Comparison of ENCODE assay signal across 30 cellular contexts in genomic region chr13:76326343-76326742, GRCh38.
"Had no signal": no experiment of that assay in that cellular context is flagged by ENCODE, and none has a peak within 500 bp of the region (broad histone marks: within the 10 kb centered on the region; RNA-seq: fewer than 3 reads in every experiment).

No MANE protein-coding gene starts in this region.

- DNase-seq: naive thymus-derived CD8-positive, alpha-beta T cell; nephron progenitor cell; nucleus accumbens; posterior cingulate gyrus; psoas muscle; right cardiac atrium; right lobe of liver; sigmoid colon; small intestine; stimulated activated CD4-positive, alpha-beta T cell treated with anti-CD3 and anti-CD28 coated beads, Interleukin-15, amount 100 ng/mL, for 24 hours; stimulated activated CD4-positive, alpha-beta T cell treated with anti-CD3 and anti-CD28 coated beads, Interleukin-4, amount 100 ng/mL, for 1 hour; stimulated activated CD4-positive, alpha-beta T cell treated with anti-CD3 and anti-CD28 coated beads, Interleukin-4, amount 100 ng/mL, for 4 hours; stimulated activated CD8-positive, alpha-beta memory T cell treated with anti-CD3 and anti-CD28 coated beads, Interleukin-4, amount 100 ng/mL, for 48 hours; stimulated activated naive CD4-positive, alpha-beta T cell; stimulated activated naive CD8-positive, alpha-beta T cell treated with anti-CD3 and anti-CD28 coated beads, Interleukin-15, amount 100 ng/mL, for 72 hours; stimulated activated naive CD8-positive, alpha-beta T cell treated with anti-CD3 and anti-CD28 coated beads, Interleukin-15, Interleukin-2, amounts not matched to agents 100 U/mL and 50 U/mL, for 24 hours; substantia nigra; testis; tibial artery; transverse colon; upper lobe of right lung; uterus had no signal

- H3K27me3 ChIP-seq: neutrophil, right lobe of liver, sigmoid colon, suprapubic skin, testis, tibial artery, transverse colon, upper lobe of right lung, uterus had no signal

- H3K4me1 Mint-ChIP-seq: naive thymus-derived CD8-positive, alpha-beta T cell; nephron progenitor cell; neural crest cell; stimulated activated memory B cell treated with anti-CD40 and anti-IgM and Interleukin-4, amounts not matched to agents 10 μg/mL and 1 μg/mL and 100 μg/mL, for 72 hours; stimulated activated naive CD8-positive, alpha-beta T cell treated with anti-CD3 and anti-CD28 coated beads, Interleukin-15, amount 100 ng/mL, for 72 hours had no signal

- H3K36me3 Mint-ChIP-seq: naive thymus-derived CD8-positive, alpha-beta T cell; stimulated activated memory B cell treated with anti-CD40 and anti-IgM and Interleukin-4, amounts not matched to agents 10 μg/mL and 1 μg/mL and 100 μg/mL, for 72 hours; type B pancreatic cell had no signal

- H3K79me2 ChIP-seq: parathyroid adenoma had no signal

- H3K4me1 ChIP-seq: parathyroid adenoma, psoas muscle, right lobe of liver, suprapubic skin, testis, tibial artery, transverse colon, upper lobe of right lung, uterus had no signal

- H2AFZ ChIP-seq: parathyroid adenoma had no signal

- H3K27ac Mint-ChIP-seq: naive thymus-derived CD8-positive, alpha-beta T cell; natural killer cell treated with Interleukin-12 subunit alpha and Interleukin-12 subunit beta and Interleukin-15 and Interleukin-18, amount 100 ng/mL, for 72 hours; nephron progenitor cell; progenitor cell of endocrine pancreas; stimulated activated memory B cell treated with anti-CD40 and anti-IgM and Interleukin-4, amounts not matched to agents 10 μg/mL and 1 μg/mL and 100 μg/mL, for 72 hours; stimulated activated naive CD8-positive, alpha-beta T cell treated with anti-CD3 and anti-CD28 coated beads, Interleukin-15, amount 100 ng/mL, for 72 hours; type B pancreatic cell had no signal

- H3K9me3 ChIP-seq: neutrophil, psoas muscle, right lobe of liver, suprapubic skin, testis, tibial artery, transverse colon, upper lobe of right lung, uterus had no signal

- H3K9me3 Mint-ChIP-seq: nephron progenitor cell; neural crest cell; stimulated activated naive CD8-positive, alpha-beta T cell treated with anti-CD3 and anti-CD28 coated beads, Interleukin-15, amount 100 ng/mL, for 72 hours had no signal

- H3K4me3 ChIP-seq: psoas muscle, right lobe of liver, sigmoid colon, suprapubic skin, testis, tibial artery, transverse colon, upper lobe of right lung, uterus had no signal

- H3K9ac ChIP-seq: parathyroid adenoma had no signal

- H3K4me3 Mint-ChIP-seq: naive thymus-derived CD8-positive, alpha-beta T cell; natural killer cell treated with Interleukin-12 subunit alpha and Interleukin-12 subunit beta and Interleukin-15 and Interleukin-18, amount 100 ng/mL, for 72 hours; nephron progenitor cell; neural crest cell; stimulated activated memory B cell treated with anti-CD40 and anti-IgM and Interleukin-4, amounts not matched to agents 10 μg/mL and 1 μg/mL and 100 μg/mL, for 72 hours; stimulated activated naive CD8-positive, alpha-beta T cell treated with anti-CD3 and anti-CD28 coated beads, Interleukin-15, amount 100 ng/mL, for 72 hours; type B pancreatic cell had no signal

- H3K27ac ChIP-seq: neutrophil, parathyroid adenoma, psoas muscle, right lobe of liver, sigmoid colon, suprapubic skin, testis, tibial artery, transverse colon, upper lobe of right lung, uterus had no signal

- H3K27me3 Mint-ChIP-seq: natural killer cell treated with Interleukin-12 subunit alpha and Interleukin-12 subunit beta and Interleukin-15 and Interleukin-18, amount 100 ng/mL, for 72 hours; progenitor cell of endocrine pancreas; stimulated activated memory B cell treated with anti-CD40 and anti-IgM and Interleukin-4, amounts not matched to agents 10 μg/mL and 1 μg/mL and 100 μg/mL, for 72 hours; stimulated activated naive CD8-positive, alpha-beta T cell treated with anti-CD3 and anti-CD28 coated beads, Interleukin-15, amount 100 ng/mL, for 72 hours had no signal

- H3K36me3 ChIP-seq: neutrophil, right lobe of liver, sigmoid colon, suprapubic skin, tibial artery, transverse colon, upper lobe of right lung, uterus had no signal
